8 cellular contexts compared by ENCODE assay signal in genomic region chr2:231674587-231675334, GRCh38. TPM values are rescaled to one million over a fixed set of nuclear protein-coding genes. Genes with fewer than 3 reads are reported as not detected.
DNase-seq lines count a peak whose midpoint lies in the region; ATAC-seq and TF ChIP-seq lines count a peak whose summit lies in the region.

No MANE protein-coding gene starts in this region.

- CTCF ChIA-PET in CD8-positive, alpha-beta T cell (lab: Charles Lee): interaction anchor here (0.6 to 26.7 kb wide), 29 partner anchors 10 to 686 kb away, joined by 3 to 783 read pairs (median 6); partner anchors contain the start of gene PTMA

- H3K36me3 ChIP-seq in CD8-positive, alpha-beta T cell (ENCODE audit: insufficient read depth, low read length): no peaks in the 10 kb centered on the region
- no peaks in the 10 kb centered on the region for H3K36me3 ChIP-seq in right atrium auricular region

- DNase-seq in CD8-positive, alpha-beta T cell: peak in 6 of 7 experiments; percentile 37 to 69 (median 48)
- DNase-seq in SKM-1 treated with dmso at 0.1 percent for 144 hours (lab: John Stamatoyannopoulos, UW; ENCODE audit: unreplicated experiment) (peak; percentile 42), amniotic epithelial cell (ENCODE audit: low read depth) (peak; percentile 35), right atrium auricular region (ENCODE audit: low spot score) (peak; percentile 77), retinal pigment epithelial cell (ENCODE audit: low read depth) (no peak), T1000 (lab: John Stamatoyannopoulos, UW) (no peak)

- intact Hi-C loops in CD8-positive, alpha-beta T cell (cut with DNase I, micrococcal nuclease): loop anchor here (1.0 to 5.0 kb wide), 3 partner anchors 26 to 108 kb away; partner anchors contain the start of gene PDE6D (in 1 of the 2)

- H3K27ac Mint-ChIP-seq in CD8-positive, alpha-beta T cell: no peak overlapping the region
- H3K27ac Mint-ChIP-seq in IgD-negative memory B cell: peak overlapping the region; percentile 96 to 99 (median 98)

- H3K36me3 Mint-ChIP-seq in CD8-positive, alpha-beta T cell: no peaks in the 10 kb centered on the region
- no peaks in the 10 kb centered on the region for H3K36me3 Mint-ChIP-seq in IgD-negative memory B cell

- peaks cover 6% of the 10 kb centered on the region for H3K4me1 Mint-ChIP-seq in CD8-positive, alpha-beta T cell (ENCODE audit: low read depth)
- peaks cover 30 to 41% (median 41%) of the 10 kb centered on the region in 3 donors for H3K4me1 Mint-ChIP-seq in IgD-negative memory B cell

- peak; percentile 53 for ATAC-seq in CD8-positive, alpha-beta T cell
- ATAC-seq in GM19395 (IDR thresholded peaks at IDR 0.05; ENCODE audit: unreplicated experiment): peak; percentile 42

- H3K4me3 Mint-ChIP-seq in CD8-positive, alpha-beta T cell: no peak overlapping the region
- peak overlapping the region; percentile 66 to 97 (median 80) for H3K4me3 Mint-ChIP-seq in IgD-negative memory B cell

- H3K4me3 ChIP-seq in CD8-positive, alpha-beta T cell (ENCODE audit: low read depth, low read length): no peak overlapping the region
- H3K4me3 ChIP-seq in right atrium auricular region: no peak overlapping the region
- H3K4me3 ChIP-seq in retinal pigment epithelial cell (ENCODE audit: low read length): no peak overlapping the region

- H3K27me3 Mint-ChIP-seq in CD8-positive, alpha-beta T cell (ENCODE audit: low read depth): peaks cover under 1% of the 10 kb centered on the region
- peaks cover 1% of the 10 kb centered on the region for H3K27me3 Mint-ChIP-seq in IgD-negative memory B cell

- H3K27me3 ChIP-seq in CD8-positive, alpha-beta T cell (ENCODE audit: insufficient read depth, low read length): no peaks in the 10 kb centered on the region
- no peaks in the 10 kb centered on the region for H3K27me3 ChIP-seq in right atrium auricular region

- POLR2A ChIA-PET in CD8-positive, alpha-beta T cell (lab: Charles Lee): interaction anchor here (0.7 to 1.0 kb wide), 5 partner anchors 12 to 63 kb away, joined by 3 to 5 read pairs (median 4); no protein-coding TSS in a partner anchor

- peak; percentile 52 for TF ChIP-seq CTCF in CD8-positive, alpha-beta T cell (IDR thresholded peaks at IDR 0.05)
- TF ChIP-seq CTCF in right atrium auricular region (IDR thresholded peaks at IDR 0.05) (peak; percentile 90 to 92), retinal pigment epithelial cell (conservative IDR thresholded peaks at IDR 0.05; ENCODE audit: low read depth, low read length) (peak; percentile 91)

- H3K4me1 ChIP-seq in CD8-positive, alpha-beta T cell (ENCODE audit: insufficient read depth, low read length): peaks cover 5% of the 10 kb centered on the region
- peaks cover 0 to 53% of the 10 kb centered on the region in 2 donors for H3K4me1 ChIP-seq in right atrium auricular region

- no peaks in the 10 kb centered on the region for H3K9me3 Mint-ChIP-seq in CD8-positive, alpha-beta T cell
- no peaks in the 10 kb centered on the region for H3K9me3 Mint-ChIP-seq in IgD-negative memory B cell

- no peaks in the 10 kb centered on the region for H3K9me3 ChIP-seq in CD8-positive, alpha-beta T cell (ENCODE audit: low read length)
- no peaks in the 10 kb centered on the region for H3K9me3 ChIP-seq in right atrium auricular region

- no peak overlapping the region for H3K27ac ChIP-seq in CD8-positive, alpha-beta T cell (ENCODE audit: low read depth, low read length)
- peak overlapping the region; percentile 76 to 81 for H3K27ac ChIP-seq in right atrium auricular region

RNA-seq across cellular contexts. Expression of gene PTMA, which starts 33.6 kb away (rescaled TPM):
- total RNA-seq in CD8-positive, alpha-beta T cell: 1,000 to 10,000 TPM; 1,661 to 1,675 TPM
- polyA plus RNA-seq in IgD-negative memory B cell: 2,664 TPM
- 100 to 1,000 TPM; 234 to 430 TPM for total RNA-seq in right atrium auricular region

Comparison
In these comparisons a context has a peak if more than half of its experiments do, and no peak if none do; other contexts are left out.
1. DNase-seq: peak in CD8-positive, alpha-beta T cell (6 of 7), SKM-1 treated with dmso at 0.1 percent for 144 hours (single experiment), amniotic epithelial cell (single experiment) and right atrium auricular region (single experiment); none in retinal pigment epithelial cell (single experiment) and T1000 (single experiment).
2. Peak in every context shown above with its lines, with median percentiles within 50 percentile points of each other: CTCF ChIP-seq.